ENCODE assay signal across 9 cellular contexts in the genomic region with DNA sequence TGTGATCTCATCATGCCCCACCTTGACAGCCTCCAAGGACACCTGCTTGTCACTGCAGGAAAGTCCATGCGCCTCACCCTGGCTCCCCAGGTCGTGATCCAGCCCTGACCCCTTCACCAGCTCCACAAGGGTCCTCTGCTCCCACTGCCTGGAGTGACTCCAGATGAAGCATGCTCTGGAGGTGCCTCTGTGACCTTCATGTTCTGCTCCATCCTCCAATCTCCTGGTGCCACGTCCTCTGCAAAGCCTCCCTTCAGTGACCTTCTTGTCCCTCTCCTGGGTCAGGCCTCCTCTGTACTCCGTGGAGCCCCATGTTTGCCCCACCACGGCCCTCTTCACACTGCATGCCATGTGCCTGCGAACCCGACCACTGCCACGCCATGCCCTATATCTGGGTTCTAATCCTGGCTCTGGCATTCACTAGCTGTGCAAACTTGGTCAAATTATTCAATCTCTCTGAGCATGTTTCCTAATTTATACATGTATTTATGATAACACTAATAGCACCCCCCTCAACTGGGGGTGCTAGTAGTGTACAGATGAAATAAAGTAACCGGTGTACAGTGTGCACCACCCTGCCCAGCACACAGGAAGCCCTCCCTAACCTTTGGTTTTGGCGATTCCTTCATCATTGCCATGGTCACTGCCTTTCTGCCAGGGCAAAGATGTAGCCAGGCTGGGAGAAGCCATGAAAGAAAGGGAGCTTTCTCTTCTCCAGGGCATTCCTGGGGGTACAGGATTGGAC.
DNase-seq lines count a peak whose midpoint lies in the region; ATAC-seq and TF ChIP-seq lines count a peak whose summit lies in the region.
"Had no signal": no experiment of that assay in that cellular context is flagged by ENCODE, and none has a peak within 500 bp of the region (broad histone marks: within the 10 kb centered on the region; RNA-seq: fewer than 3 reads in every experiment).

No MANE protein-coding gene starts in this region.

- peak; percentile 29 for ATAC-seq in HG03135 (IDR thresholded peaks at IDR 0.05; ENCODE audit: unreplicated experiment)

- POLR2A ChIA-PET in activated CD4-positive, alpha-beta memory T cell treated with anti-CD3 and anti-CD28 coated beads for 36 hours (lab: Charles Lee): interaction anchor here (0.7 kb wide), 1 partner anchor 200 kb away, joined by 3 read pairs; no protein-coding TSS in a partner anchor
- POLR2A ChIA-PET in activated CD4-positive, alpha-beta memory T cell treated with anti-CD3 and anti-CD28 coated beads, Interleukin-2, amount 10 ng/mL, durations not matched to agents 7 days and 5 days (lab: Charles Lee): interaction anchor here (0.7 to 1.6 kb wide), 6 partner anchors 77 to 313 kb away, joined by 3 to 9 read pairs (median 4); a partner anchor contains a TSS

- no peak for TF ChIP-seq CTCF in coronary artery (IDR thresholded peaks at IDR 0.05)

- DNase-seq in activated CD4-positive, alpha-beta memory T cell treated with anti-CD3 and anti-CD28 coated beads for 36 hours: no peak
- no peak for DNase-seq in activated CD4-positive, alpha-beta memory T cell treated with anti-CD3 and anti-CD28 coated beads, Interleukin-2, amount 10 ng/mL, durations not matched to agents 7 days and 5 days
- DNase-seq in coronary artery (ENCODE audit: low spot score) (peak; percentile 68), SKM-1 (lab: John Stamatoyannopoulos, UW; ENCODE audit: unreplicated experiment) (no peak), NCI-H774 (lab: John Stamatoyannopoulos, UW) (no peak), HCEC 1CT (no peak)

- CTCF ChIA-PET in activated CD4-positive, alpha-beta memory T cell treated with anti-CD3 and anti-CD28 coated beads for 36 hours (lab: Charles Lee): interaction anchor here (0.6 to 4.1 kb wide), 58 partner anchors 9 to 823 kb away, joined by 3 to 46 read pairs (median 4); a partner anchor contains a TSS
- CTCF ChIA-PET in activated CD4-positive, alpha-beta memory T cell treated with anti-CD3 and anti-CD28 coated beads, Interleukin-2, amount 10 ng/mL, durations not matched to agents 7 days and 5 days (lab: Charles Lee): interaction anchor here (0.6 to 2.3 kb wide), 47 partner anchors 10 to 1263 kb away, joined by 3 to 45 read pairs (median 4); a partner anchor contains a TSS

- H3K27ac Mint-ChIP-seq in activated CD4-positive, alpha-beta memory T cell treated with anti-CD3 and anti-CD28 coated beads for 36 hours: no peak overlapping the region
- H3K27ac Mint-ChIP-seq in activated CD4-positive, alpha-beta memory T cell treated with anti-CD3 and anti-CD28 coated beads, Interleukin-2, amount 10 ng/mL, durations not matched to agents 7 days and 5 days: no peak overlapping the region
- H3K27ac Mint-ChIP-seq in stimulated activated naive CD8-positive, alpha-beta T cell treated with anti-CD3 and anti-CD28 coated beads, Interleukin-15, Interleukin-2, amounts not matched to agents 100 ng/mL and 50 ng/mL, for 24 hours: peak overlapping the region; percentile 56
- H3K27ac Mint-ChIP-seq: nephron had no signal

- peaks cover 1% of the 10 kb centered on the region for H3K27me3 Mint-ChIP-seq in activated CD4-positive, alpha-beta memory T cell treated with anti-CD3 and anti-CD28 coated beads for 36 hours
- peaks cover 3% of the 10 kb centered on the region for H3K27me3 Mint-ChIP-seq in activated CD4-positive, alpha-beta memory T cell treated with anti-CD3 and anti-CD28 coated beads, Interleukin-2, amount 10 ng/mL, durations not matched to agents 7 days and 5 days
- H3K27me3 Mint-ChIP-seq in stimulated activated naive CD8-positive, alpha-beta T cell treated with anti-CD3 and anti-CD28 coated beads, Interleukin-15, Interleukin-2, amounts not matched to agents 100 ng/mL and 50 ng/mL, for 24 hours: no peaks in the 10 kb centered on the region

- intact Hi-C loops in activated CD4-positive, alpha-beta memory T cell treated with anti-CD3 and anti-CD28 coated beads for 36 hours (cut with micrococcal nuclease): loop anchor here (1.0 to 10.0 kb wide), 6 partner anchors 61 to 819 kb away; a partner anchor contains a TSS

- peaks cover 4% of the 10 kb centered on the region for H3K36me3 Mint-ChIP-seq in activated CD4-positive, alpha-beta memory T cell treated with anti-CD3 and anti-CD28 coated beads for 36 hours
- no peaks in the 10 kb centered on the region for H3K36me3 Mint-ChIP-seq in activated CD4-positive, alpha-beta memory T cell treated with anti-CD3 and anti-CD28 coated beads, Interleukin-2, amount 10 ng/mL, durations not matched to agents 7 days and 5 days (ENCODE audit: low read depth)
- no peaks in the 10 kb centered on the region for H3K36me3 Mint-ChIP-seq in stimulated activated naive CD8-positive, alpha-beta T cell treated with anti-CD3 and anti-CD28 coated beads, Interleukin-15, Interleukin-2, amounts not matched to agents 100 ng/mL and 50 ng/mL, for 24 hours (ENCODE audit: low read depth)

- H3K4me3 ChIP-seq in coronary artery: peak overlapping the region; percentile 33

- H3K4me1 Mint-ChIP-seq in activated CD4-positive, alpha-beta memory T cell treated with anti-CD3 and anti-CD28 coated beads for 36 hours (ENCODE audit: low read depth): peaks cover 25% of the 10 kb centered on the region
- peaks cover 17% of the 10 kb centered on the region for H3K4me1 Mint-ChIP-seq in activated CD4-positive, alpha-beta memory T cell treated with anti-CD3 and anti-CD28 coated beads, Interleukin-2, amount 10 ng/mL, durations not matched to agents 7 days and 5 days
- H3K4me1 Mint-ChIP-seq in stimulated activated naive CD8-positive, alpha-beta T cell treated with anti-CD3 and anti-CD28 coated beads, Interleukin-15, Interleukin-2, amounts not matched to agents 100 ng/mL and 50 ng/mL, for 24 hours (ENCODE audit: low read depth): peaks cover 29% of the 10 kb centered on the region

- peaks cover 7% of the 10 kb centered on the region for H3K9me3 Mint-ChIP-seq in activated CD4-positive, alpha-beta memory T cell treated with anti-CD3 and anti-CD28 coated beads for 36 hours
- H3K9me3 Mint-ChIP-seq in activated CD4-positive, alpha-beta memory T cell treated with anti-CD3 and anti-CD28 coated beads, Interleukin-2, amount 10 ng/mL, durations not matched to agents 7 days and 5 days: no peaks in the 10 kb centered on the region
- H3K9me3 Mint-ChIP-seq in stimulated activated naive CD8-positive, alpha-beta T cell treated with anti-CD3 and anti-CD28 coated beads, Interleukin-15, Interleukin-2, amounts not matched to agents 100 ng/mL and 50 ng/mL, for 24 hours: no peaks in the 10 kb centered on the region

- H3K4me3 Mint-ChIP-seq in activated CD4-positive, alpha-beta memory T cell treated with anti-CD3 and anti-CD28 coated beads for 36 hours: peak overlapping the region; percentile 38
- no peak overlapping the region for H3K4me3 Mint-ChIP-seq in activated CD4-positive, alpha-beta memory T cell treated with anti-CD3 and anti-CD28 coated beads, Interleukin-2, amount 10 ng/mL, durations not matched to agents 7 days and 5 days
- H3K4me3 Mint-ChIP-seq in stimulated activated naive CD8-positive, alpha-beta T cell treated with anti-CD3 and anti-CD28 coated beads, Interleukin-15, Interleukin-2, amounts not matched to agents 100 ng/mL and 50 ng/mL, for 24 hours: peak overlapping the region; percentile 39
- H3K4me3 Mint-ChIP-seq: nephron had no signal

- peak overlapping the region in 1 of 2 donors; percentile 12 for H3K27ac ChIP-seq in coronary artery
